Comparison of ENCODE assay signal across 8 cellular contexts in the genomic region with DNA sequence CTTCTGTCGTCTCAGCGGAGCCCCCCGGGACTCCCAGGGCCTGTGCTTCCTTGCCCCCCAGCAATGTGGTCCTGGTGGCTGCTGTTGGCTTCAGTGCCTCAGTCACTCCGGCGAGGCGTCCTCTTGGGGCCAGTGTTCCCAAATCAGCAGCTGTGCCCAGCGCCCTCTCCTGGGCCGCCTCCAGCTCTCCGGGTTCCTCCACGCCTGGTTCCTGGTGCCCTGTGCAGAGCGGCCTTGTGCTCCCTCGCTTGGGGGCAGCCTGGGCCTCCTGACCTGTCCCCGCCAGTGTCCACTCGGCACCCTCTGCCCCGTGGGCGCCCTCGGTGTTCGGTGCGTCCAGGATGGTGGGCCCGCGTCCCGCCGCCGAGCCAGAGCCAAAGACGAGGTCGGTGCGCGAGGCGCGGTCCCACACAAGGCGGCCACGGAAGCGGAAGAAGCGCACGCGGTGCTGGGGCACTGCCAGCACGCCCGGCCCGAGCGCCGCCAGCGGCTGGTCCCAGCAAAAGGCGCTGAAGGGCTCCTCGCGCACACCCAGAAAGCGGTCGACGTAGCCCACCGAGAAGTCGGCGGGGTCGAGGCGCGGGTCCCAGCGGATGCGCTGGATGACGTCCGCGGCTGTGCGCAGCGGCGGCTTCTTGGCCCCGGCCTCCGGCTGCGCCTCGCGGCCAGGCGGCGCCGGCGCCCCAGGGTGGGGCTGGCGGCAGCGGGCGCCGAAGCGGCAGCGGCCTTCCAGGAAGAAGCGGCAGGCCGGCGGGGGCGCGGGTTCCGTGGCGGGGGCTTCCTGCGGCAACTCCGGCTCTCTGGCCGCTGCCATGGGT. TPM values are rescaled to one million over a fixed set of nuclear protein-coding genes. Genes with fewer than 3 reads are reported as not detected.
A peak's percentile ranks its signal among the peaks of the same experiment; 100 is the strongest.
DNase-seq lines count a peak whose midpoint lies in the region; ATAC-seq and TF ChIP-seq lines count a peak whose summit lies in the region.

No MANE protein-coding gene starts in this region.

- peaks cover 48% of the 10 kb centered on the region for H4K20me1 ChIP-seq in neural progenitor cell (ENCODE audit: low read depth)

- no peaks in the 10 kb centered on the region for H3K79me2 ChIP-seq in neural progenitor cell (ENCODE audit: low read depth)

- H3K4me3 Mint-ChIP-seq in neural progenitor cell, result no peak overlapping the region

- H3K4me1 ChIP-seq in Panc1 (ENCODE audit: control insufficient read depth, insufficient read depth, low read length), result peaks cover 26% of the 10 kb centered on the region
- no peaks in the 10 kb centered on the region for H3K4me1 ChIP-seq in neural progenitor cell
- H3K4me1 ChIP-seq in tibial artery, result peaks cover 6 to 43% (median 29%) of the 10 kb centered on the region in 4 donors

- no peaks in the 10 kb centered on the region for H3K9me3 ChIP-seq in Panc1 (ENCODE audit: control insufficient read depth, insufficient read depth, low read depth, low read length)
- no peaks in the 10 kb centered on the region for H3K9me3 ChIP-seq in neural progenitor cell (ENCODE audit: low read depth)
- no peaks in the 10 kb centered on the region for H3K9me3 ChIP-seq in tibial artery

- in situ Hi-C loops in Panc1 (cut with HindIII; ENCODE audit: low pct_unique_long_range_greater_than_20kb, low sequenced_read_pairs), result no loop called here

- intact Hi-C loops in Panc1 (cut with micrococcal nuclease; ENCODE audit: unreplicated experiment) (no loop called here), tibial artery (cut with DNase I; ENCODE audit: low total_unique reads) (no loop called here)

- POLR2A ChIA-PET in Panc1 (lab: Charles Lee), result interaction anchor here (1.0 to 1.2 kb wide), 2 partner anchors 12 to 14 kb away, joined by 11 to 20 read pairs; a partner anchor contains a TSS

- H2AFZ ChIP-seq in neural progenitor cell (replicated peaks), result peak overlapping the region; percentile 23

- peaks cover 6% of the 10 kb centered on the region; the same call in 1 of the 2 replicates for H3K36me3 ChIP-seq in Panc1 (ENCODE audit: control insufficient read depth, insufficient read depth, low read length)
- no peaks in the 10 kb centered on the region for H3K36me3 ChIP-seq in neural progenitor cell
- H3K36me3 ChIP-seq in tibial artery, result peaks cover 35 to 43% (median 37%) of the 10 kb centered on the region in 3 donors

- peaks cover 17% of the 10 kb centered on the region for H3K27me3 Mint-ChIP-seq in neural progenitor cell (ENCODE audit: insufficient read depth, low read depth)

- DNase-seq in SIG-M5 treated with dmso at 0.1 percent for 504 hours (lab: John Stamatoyannopoulos, UW; ENCODE audit: unreplicated experiment) (peak; percentile 64), SIG-M5 (lab: John Stamatoyannopoulos, UW) (no peak), Panc1 (ENCODE audit: low read depth, low spot score) (no peak), foreskin fibroblast (peak; percentile 65 to 84), neural progenitor cell (ENCODE audit: low spot score) (peak; percentile 81), tibial artery (peak; percentile 52 to 89)
- DNase-seq in activated effector memory CD4-positive, alpha-beta T cell treated with Interleukin-2 at 50 U/mL for 16 hours, result peak; percentile 62

- H3F3A ChIP-seq in neural progenitor cell (ENCODE audit: low read depth), result peaks cover 45% of the 10 kb centered on the region

- no peak overlapping the region for H3K9ac ChIP-seq in neural progenitor cell

- H3K4me3 ChIP-seq in Panc1 (ENCODE audit: low read depth in 2 of 2, low read length in 2 of 2) (peak overlapping the region; percentile 56 to 70), foreskin fibroblast (ENCODE audit: low read depth in 1 of 2, low read length in 2 of 2) (peak overlapping the region; percentile 58 to 59), neural progenitor cell (peak overlapping the region; percentile 56), tibial artery (peak overlapping the region; percentile 62 to 85)

- TF ChIP-seq CTCF in Panc1 (IDR thresholded peaks at IDR 0.05), result no peak; the same call in 1 of the 2 replicates
- no peak for TF ChIP-seq CTCF in foreskin fibroblast (IDR thresholded peaks at IDR 0.05; ENCODE audit: low read depth, low read length)
- peak; percentile 51 for TF ChIP-seq CTCF in neural progenitor cell (IDR thresholded peaks at IDR 0.05)
- peak in 1 of 2 experiments; percentile 21 for TF ChIP-seq CTCF in tibial artery (IDR thresholded peaks at IDR 0.05)

- no peaks in the 10 kb centered on the region for H3K9me3 Mint-ChIP-seq in neural progenitor cell

- H3K4me1 Mint-ChIP-seq in neural progenitor cell, result peaks cover 11% of the 10 kb centered on the region

- peak overlapping the region; percentile 87 for H3K27ac ChIP-seq in Panc1 (ENCODE audit: low read length)
- H3K27ac ChIP-seq in neural progenitor cell, result peak overlapping the region; percentile 27
- H3K27ac ChIP-seq in tibial artery, result peak overlapping the region; percentile 92 to 99

- no TSS peak for BruUV-seq in Panc1 (replicated peaks; lab: Mats Ljungman, UMichigan)

- H3K27me3 ChIP-seq in Panc1 (ENCODE audit: control insufficient read depth, insufficient read depth, low read length) (no peaks in the 10 kb centered on the region), neural progenitor cell (peaks cover 32% of the 10 kb centered on the region), tibial artery (no peaks in the 10 kb centered on the region)

- no peak overlapping the region for H3K27ac Mint-ChIP-seq in neural progenitor cell

- CTCF ChIA-PET in Panc1 (lab: Charles Lee), result no interaction called here

- ATAC-seq in HG03097 (IDR thresholded peaks at IDR 0.05; ENCODE audit: low FRiP score, unreplicated experiment) (peak; percentile 15), Panc1 (peak; percentile 64)

- H3K4me2 ChIP-seq in neural progenitor cell, result peak overlapping the region; percentile 88

- H3K36me3 Mint-ChIP-seq in neural progenitor cell, result peaks cover 17% of the 10 kb centered on the region

RNA-seq across cellular contexts. Expression of a gene that starts 0.7 kb away (rescaled TPM):
- total RNA-seq in Panc1 (2021; ENCODE audit: unreplicated experiment) (5.1 TPM), neural progenitor cell (ENCODE audit: low replicate concordance) (0.79 and 4.0 TPM in 2 replicates)
- polyA plus RNA-seq in Panc1 (2012; ENCODE audit: insufficient read length), result 10.9 TPM

RNA-seq across cellular contexts. Expression of a gene that starts 10.2 kb away (rescaled TPM):
- total RNA-seq in Panc1 (2021; ENCODE audit: unreplicated experiment) (7.1 TPM), neural progenitor cell (ENCODE audit: low replicate concordance) (1.1 TPM in 1 of 2 replicates, not detected in the other)
- polyA plus RNA-seq in Panc1 (2012; ENCODE audit: insufficient read length), result 15.4 TPM

RNA-seq across cellular contexts. Expression of a gene that starts 13.9 kb away (rescaled TPM):
- total RNA-seq in Panc1 (2021; ENCODE audit: unreplicated experiment) (268 TPM), neural progenitor cell (ENCODE audit: low replicate concordance) (36.6 and 90.1 TPM in 2 replicates)
- polyA plus RNA-seq in Panc1 (2012; ENCODE audit: insufficient read length), result 274 TPM

RNA-seq across cellular contexts. Expression of a gene that starts 39.7 kb away (rescaled TPM):
- total RNA-seq in Panc1 (2021; ENCODE audit: unreplicated experiment) (not detected), neural progenitor cell (ENCODE audit: low replicate concordance) (not detected in 2 replicates)
- polyA plus RNA-seq in Panc1 (2012; ENCODE audit: insufficient read length), result not detected

RNA-seq across cellular contexts. Expression of a gene that starts 47.7 kb away (rescaled TPM):
- total RNA-seq in Panc1 (2021; ENCODE audit: unreplicated experiment) (0.62 TPM), neural progenitor cell (ENCODE audit: low replicate concordance) (34.2 and 128 TPM in 2 replicates)
- polyA plus RNA-seq in Panc1 (2012; ENCODE audit: insufficient read length), result 1.4 TPM

Comparison
In these comparisons a context has a peak if more than half of its experiments do, and no peak if none do; other contexts are left out.
1. DNase-seq: peak in SIG-M5 treated with dmso at 0.1 percent for 504 hours (single experiment), activated effector memory CD4-positive, alpha-beta T cell treated with Interleukin-2 at 50 U/mL for 16 hours (single experiment), foreskin fibroblast (2 of 2), neural progenitor cell (single experiment) and tibial artery (2 of 2); none in SIG-M5 (single experiment) and Panc1 (single experiment).
2. H3K27ac ChIP-seq: peak in every context shown above with its lines; median percentile 96 in tibial artery; 87 in Panc1; 27 in neural progenitor cell.
3. Peak in every context shown above with its lines, with median percentiles within 50 percentile points of each other: H3K4me3 ChIP-seq.